In the genomic region with DNA sequence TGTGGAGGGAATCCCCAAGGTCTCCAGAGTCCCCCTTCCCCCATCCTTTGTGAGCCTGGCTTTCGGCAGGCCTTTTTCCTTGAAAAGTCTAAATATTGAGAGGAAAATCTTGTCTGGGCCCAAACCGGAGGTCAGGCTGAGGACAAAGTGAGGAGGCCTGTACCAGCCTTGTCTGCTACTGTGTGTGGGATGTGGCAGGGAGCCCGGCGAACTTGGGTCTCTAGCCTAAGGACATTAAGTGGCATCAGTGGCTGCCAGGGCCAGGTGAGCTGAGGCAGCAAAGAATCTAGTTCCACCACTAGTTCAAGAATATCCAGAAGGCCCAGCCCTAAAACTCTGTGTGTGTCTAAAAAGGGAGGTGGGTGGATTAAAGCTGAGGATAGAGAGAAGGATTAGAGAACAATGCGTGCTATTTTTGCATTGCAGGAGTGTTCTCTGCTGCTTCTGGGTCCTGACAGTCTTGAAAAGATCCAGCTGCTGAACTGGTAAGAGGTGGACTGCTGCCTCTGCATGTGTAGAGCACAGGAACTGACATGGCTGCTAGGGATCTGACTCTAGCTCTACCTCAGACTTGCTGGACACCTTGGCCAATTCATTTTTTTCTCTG, we compare ENCODE assay signal across 8 cellular contexts. TPM values are rescaled to one million over a fixed set of nuclear protein-coding genes. Genes with fewer than 3 reads are reported as not detected.
DNase-seq lines count a peak whose midpoint lies in the region; ATAC-seq and TF ChIP-seq lines count a peak whose summit lies in the region.

No MANE protein-coding gene starts in this region.

- POLR2A ChIA-PET in activated B cell treated with CpG ODN at 0.5 μM for 24 hours (lab: Charles Lee), result interaction anchor here (1.3 kb wide), 1 partner anchor 189 kb away, joined by 5 read pairs; the partner anchor contains the start of gene MTMR8

- H3K36me3 ChIP-seq in H7 (replicated peaks; ENCODE audit: control insufficient read depth, insufficient read depth, low read length) (no peaks in the 10 kb centered on the region), heart right ventricle (no peaks in the 10 kb centered on the region)

- no peaks in the 10 kb centered on the region for H3K9me3 Mint-ChIP-seq in activated B cell treated with CpG ODN at 0.5 μM for 24 hours

- H3K4me3 ChIP-seq in H7 (ENCODE audit: insufficient read depth, low read depth, low read length) (peak overlapping the region; percentile 70; the same call in 1 of the 2 replicates), heart right ventricle (peak overlapping the region in 9 of 10 donors; percentile 59 to 89 (median 80)), skin epidermis (peak overlapping the region in 6 of 7 experiments; percentile 51 to 67 (median 60))

- CTCF ChIA-PET in activated B cell treated with CpG ODN at 0.5 μM for 24 hours (lab: Charles Lee), result no interaction called here

- H3K9me3 ChIP-seq in heart right ventricle, result no peaks in the 10 kb centered on the region

- peaks cover 18% of the 10 kb centered on the region for H3K4me1 Mint-ChIP-seq in activated B cell treated with CpG ODN at 0.5 μM for 24 hours

- ATAC-seq in activated B cell treated with CpG ODN at 0.5 μM for 24 hours (ENCODE audit: low read depth) (no peak), heart right ventricle (peak in 2 of 8 donors; percentile 7 to 14), HG03378 (IDR thresholded peaks at IDR 0.05; ENCODE audit: unreplicated experiment) (no peak), HG02571 (IDR thresholded peaks at IDR 0.05; ENCODE audit: unreplicated experiment) (no peak), GM18909 (IDR thresholded peaks at IDR 0.05; ENCODE audit: poor library complexity, unreplicated experiment) (no peak)

- H3K4me3 Mint-ChIP-seq in activated B cell treated with CpG ODN at 0.5 μM for 24 hours, result peak overlapping the region; percentile 92

- H3K36me3 Mint-ChIP-seq in activated B cell treated with CpG ODN at 0.5 μM for 24 hours (ENCODE audit: low read depth), result peaks cover 2% of the 10 kb centered on the region

- intact Hi-C loops in activated B cell treated with CpG ODN at 0.5 μM for 24 hours (cut with micrococcal nuclease), result loop anchor here (1.0 to 5.0 kb wide), 4 partner anchors 189 to 1461 kb away; partner anchors contain the start of genes LAS1L, MSN, MTMR8 and ZC3H12B
- intact Hi-C loops in heart right ventricle (cut with DNase I), result loop anchor here in 3 of 10 donors (5.0 to 10.0 kb wide), 3 partner anchors 186 to 454 kb away; a partner anchor contains a TSS

- peaks cover 0 to 41% (median 20%) of the 10 kb centered on the region in 9 donors for H3K4me1 ChIP-seq in heart right ventricle

- TF ChIP-seq CTCF in activated B cell treated with CpG ODN at 0.5 μM for 24 hours (IDR thresholded peaks at IDR 0.05) (no peak), heart right ventricle (IDR thresholded peaks at IDR 0.05) (no peak)

- no peak for DNase-seq in H7
- no peak for DNase-seq in activated B cell treated with CpG ODN at 0.5 μM for 24 hours
- peak; percentile 19 to 24 for DNase-seq in heart right ventricle
- DNase-seq in activated gamma-delta T cell (lab: John Stamatoyannopoulos, UW), result no peak

- H3K27ac Mint-ChIP-seq in activated B cell treated with CpG ODN at 0.5 μM for 24 hours, result peak overlapping the region; percentile 95

- no peaks in the 10 kb centered on the region for H3K27me3 Mint-ChIP-seq in activated B cell treated with CpG ODN at 0.5 μM for 24 hours

- H3K27me3 ChIP-seq in H7 (ENCODE audit: control insufficient read depth, insufficient read depth, low read length), result peaks cover 7% of the 10 kb centered on the region; the same call in 1 of the 2 replicates
- H3K27me3 ChIP-seq in heart right ventricle, result no peaks in the 10 kb centered on the region

- WGBS in heart right ventricle, 2 donors, result 13 to 23% methylated on average over 5 of the region's 5 CpGs

- H3K27ac ChIP-seq in heart right ventricle, result peak overlapping the region; percentile 84 to 95 (median 92)
- H3K27ac ChIP-seq in skin epidermis, result peak overlapping the region in 20 of 21 experiments; percentile 48 to 92 (median 84)

RNA-seq across cellular contexts. Expression of gene AMER1, which starts 1.2 kb away (rescaled TPM):
- 7.4 and 8.3 TPM in 2 replicates for total RNA-seq in H7 (2014; rRNA removed; shearing (Covaris generic))
- total RNA-seq in activated B cell treated with CpG ODN at 0.5 μM for 24 hours (5.6 and 6.8 TPM in 2 replicates), heart right ventricle (1 to 10 TPM; 2.0 to 5.0 (median 4.4) TPM)
- 1 to 10 TPM in 1 of 2 donors, under 1 TPM in 1; 0.75 to 1.1 TPM for polyA plus RNA-seq in heart right ventricle

RNA-seq across cellular contexts. Expression of gene ASB12, which starts 23.7 kb away (rescaled TPM):
- 0.73 and 0.78 TPM in 2 replicates for total RNA-seq in H7 (2014; rRNA removed; shearing (Covaris generic))
- total RNA-seq in activated B cell treated with CpG ODN at 0.5 μM for 24 hours (0.18 TPM in 1 of 2 replicates, not detected in the other), heart right ventricle (1 to 10 TPM in 9 of 10 donors, under 1 TPM in 1; 0.85 to 3.4 (median 2.4) TPM)
- polyA plus RNA-seq in heart right ventricle, result 1 to 10 TPM in 1 of 2 donors, under 1 TPM in 1; 0.51 to 1.9 TPM

Comparison
In these comparisons a context has a peak if more than half of its experiments do, and no peak if none do; other contexts are left out.
1. DNase-seq: peak in heart right ventricle (2 of 2); none in H7 (single experiment), activated B cell treated with CpG ODN at 0.5 μM for 24 hours (single experiment) and activated gamma-delta T cell (single experiment).
2. Peak in every context shown above with its lines, with median percentiles within 50 percentile points of each other: H3K4me3 ChIP-seq.